Comparison of ENCODE assay signal across 10 cellular contexts in the genomic region with DNA sequence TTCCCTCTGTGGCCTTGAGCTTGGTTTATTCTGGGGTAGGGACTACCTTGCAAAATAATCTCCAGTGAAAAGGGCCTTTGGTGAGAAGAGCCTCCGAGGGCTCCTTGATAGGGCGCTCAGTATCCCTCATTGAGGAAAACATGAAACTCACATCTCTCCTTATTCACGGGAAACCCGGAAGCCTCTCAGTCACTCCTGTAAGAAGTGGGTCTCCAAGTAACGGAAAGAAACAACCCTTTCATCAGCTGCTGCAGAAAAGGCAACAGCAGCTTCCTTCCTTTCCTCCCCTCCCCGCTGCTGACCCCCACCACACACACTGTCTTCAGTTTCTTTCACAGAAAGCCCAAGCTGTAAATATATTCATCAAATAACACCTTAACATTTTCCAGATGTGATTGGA.
DNase-seq lines count a peak whose midpoint lies in the region; ATAC-seq lines count a peak whose summit lies in the region.
"Had no signal": no experiment of that assay in that cellular context is flagged by ENCODE, and none has a peak within 500 bp of the region (broad histone marks: within the 10 kb centered on the region; RNA-seq: fewer than 3 reads in every experiment).

No MANE protein-coding gene starts in this region.

- no peaks in the 10 kb centered on the region for H3K27me3 ChIP-seq in layer of hippocampus (ENCODE audit: control insufficient read depth, insufficient read depth, low read length)

- H3K27me3 Mint-ChIP-seq in activated naive CD8-positive, alpha-beta T cell treated with anti-CD3 and anti-CD28 coated beads for 36 hours, result no peaks in the 10 kb centered on the region
- no peaks in the 10 kb centered on the region for H3K27me3 Mint-ChIP-seq in stimulated activated naive CD8-positive, alpha-beta T cell treated with anti-CD3 and anti-CD28 coated beads, Interleukin-15, amount 100 ng/mL, for 72 hours

- no peak overlapping the region for H3K4me3 Mint-ChIP-seq in activated naive CD8-positive, alpha-beta T cell treated with anti-CD3 and anti-CD28 coated beads for 36 hours
- peak overlapping the region in 1 of 2 donors; percentile 29 for H3K4me3 Mint-ChIP-seq in stimulated activated naive CD8-positive, alpha-beta T cell treated with anti-CD3 and anti-CD28 coated beads, Interleukin-15, amount 100 ng/mL, for 72 hours

- no peaks in the 10 kb centered on the region for H3K9me3 ChIP-seq in KOPT-K1 (ENCODE audit: insufficient read depth, low read length, poor library complexity, severe bottlenecking)

- H3K27ac ChIP-seq in KOPT-K1 (ENCODE audit: low read depth, low read length, poor library complexity, severe bottlenecking) (peak overlapping the region; percentile 87), layer of hippocampus (ENCODE audit: low read depth, low read length) (peak overlapping the region; percentile 54)

- no peaks in the 10 kb centered on the region for H3K9me3 Mint-ChIP-seq in activated naive CD8-positive, alpha-beta T cell treated with anti-CD3 and anti-CD28 coated beads for 36 hours
- H3K9me3 Mint-ChIP-seq in stimulated activated naive CD8-positive, alpha-beta T cell treated with anti-CD3 and anti-CD28 coated beads, Interleukin-15, amount 100 ng/mL, for 72 hours, result no peaks in the 10 kb centered on the region

- ATAC-seq in stimulated activated naive CD8-positive, alpha-beta T cell treated with anti-CD3 and anti-CD28 coated beads, Interleukin-15, amount 100 ng/mL, for 72 hours, result peak; percentile 29
- no peak for ATAC-seq in HG03432 (IDR thresholded peaks at IDR 0.05; ENCODE audit: unreplicated experiment)
- ATAC-seq in GM19455 (IDR thresholded peaks at IDR 0.05; ENCODE audit: unreplicated experiment), result no peak
- no peak for ATAC-seq in HG02571 (IDR thresholded peaks at IDR 0.05; ENCODE audit: unreplicated experiment)

- no peak for DNase-seq in activated naive CD8-positive, alpha-beta T cell treated with anti-CD3 and anti-CD28 coated beads for 36 hours
- DNase-seq in stimulated activated naive CD8-positive, alpha-beta T cell treated with anti-CD3 and anti-CD28 coated beads, Interleukin-15, amount 100 ng/mL, for 72 hours, result no peak
- no peak for DNase-seq in islet precursor cell
- DNase-seq: central memory CD4-positive, alpha-beta T cell; MM.1S had no signal

- peak overlapping the region; percentile 32 for H3K27ac Mint-ChIP-seq in activated naive CD8-positive, alpha-beta T cell treated with anti-CD3 and anti-CD28 coated beads for 36 hours
- H3K27ac Mint-ChIP-seq in stimulated activated naive CD8-positive, alpha-beta T cell treated with anti-CD3 and anti-CD28 coated beads, Interleukin-15, amount 100 ng/mL, for 72 hours, result peak overlapping the region; percentile 54 to 76

- peaks cover 15% of the 10 kb centered on the region for H3K4me1 Mint-ChIP-seq in activated naive CD8-positive, alpha-beta T cell treated with anti-CD3 and anti-CD28 coated beads for 36 hours
- H3K4me1 Mint-ChIP-seq in stimulated activated naive CD8-positive, alpha-beta T cell treated with anti-CD3 and anti-CD28 coated beads, Interleukin-15, amount 100 ng/mL, for 72 hours, result peaks cover 24% of the 10 kb centered on the region

- no peaks in the 10 kb centered on the region for H3K36me3 Mint-ChIP-seq in activated naive CD8-positive, alpha-beta T cell treated with anti-CD3 and anti-CD28 coated beads for 36 hours

- H3K36me3 ChIP-seq in KOPT-K1 (ENCODE audit: insufficient read depth, low read length), result peaks cover 26% of the 10 kb centered on the region
